In the genomic region with DNA sequence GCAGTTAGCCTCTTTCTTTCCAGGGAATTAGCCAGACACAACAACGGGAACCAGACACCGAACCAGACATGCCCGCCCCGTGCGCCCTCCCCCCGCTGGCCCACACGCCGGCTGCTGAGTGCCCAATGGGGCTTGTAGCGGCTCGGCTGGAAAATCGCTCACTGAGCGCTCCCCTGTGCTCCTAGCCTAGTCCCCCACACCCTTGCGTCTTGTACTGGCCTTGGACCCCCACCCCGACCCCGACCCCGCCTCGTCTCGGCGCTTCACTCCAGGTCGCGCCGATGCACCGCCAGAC, we compare ENCODE assay signal across 8 cellular contexts. TPM values are rescaled to one million over a fixed set of nuclear protein-coding genes. Genes with fewer than 3 reads are reported as not detected.
A peak's percentile ranks its signal among the peaks of the same experiment; 100 is the strongest.
DNase-seq lines count a peak whose midpoint lies in the region; ATAC-seq, FAIRE-seq and TF ChIP-seq lines count a peak whose summit lies in the region.

No MANE protein-coding gene starts in this region.

- POLR2A ChIA-PET in A673 (lab: Charles Lee; ENCODE audit: low non-redundant PET), result no interaction called here

- H3K27me3 ChIP-seq in A673 (replicated peaks; ENCODE audit: insufficient read depth, low read depth, low read length, poor library complexity) (peaks cover 93% of the 10 kb centered on the region), astrocyte (ENCODE audit: insufficient read depth, low read length) (peaks cover 88% of the 10 kb centered on the region), body of pancreas (peaks cover 0 to 73% of the 10 kb centered on the region in 2 donors)

- TF ChIP-seq POLR2A in body of pancreas (IDR thresholded peaks at IDR 0.05), result no peak

- ATAC-seq in body of pancreas (no peak), HG03045 (IDR thresholded peaks at IDR 0.05; ENCODE audit: unreplicated experiment) (no peak), HG02678 (IDR thresholded peaks at IDR 0.05; ENCODE audit: unreplicated experiment) (no peak)

- H3K36me3 Mint-ChIP-seq in astrocyte (ENCODE audit: low read depth, unreplicated experiment), result peaks cover 5% of the 10 kb centered on the region
- no peaks in the 10 kb centered on the region for H3K36me3 Mint-ChIP-seq in mesothelial cell of epicardium

- peak overlapping the region; percentile 44 for H3K4me3 ChIP-seq in A673 (ENCODE audit: low read depth, low read length, poor library complexity, severe bottlenecking)
- H3K4me3 ChIP-seq in GM12864 (ENCODE audit: low read depth, low read length), result peak overlapping the region; percentile 23; the same call in 1 of the 2 replicates
- H3K4me3 ChIP-seq in astrocyte (ENCODE audit: insufficient read depth, low read depth, low read length), result peak overlapping the region; percentile 49
- no peak overlapping the region for H3K4me3 ChIP-seq in body of pancreas

- H3K4me2 ChIP-seq in astrocyte (ENCODE audit: low read length), result peak overlapping the region; percentile 89

- 1% methylated on average over 23 of the region's 23 CpGs; no CpG with 5 or more reads in 1 of the 2 donors for WGBS in body of pancreas, 2 donors

- peak overlapping the region; percentile 72 for H3K27ac Mint-ChIP-seq in astrocyte (ENCODE audit: unreplicated experiment)
- no peak overlapping the region for H3K27ac Mint-ChIP-seq in mesothelial cell of epicardium

- peaks cover 5% of the 10 kb centered on the region for H3K4me1 Mint-ChIP-seq in astrocyte (ENCODE audit: low read depth, unreplicated experiment)
- H3K4me1 Mint-ChIP-seq in mesothelial cell of epicardium, result peaks cover 53% of the 10 kb centered on the region

- no peaks in the 10 kb centered on the region for H3K79me2 ChIP-seq in astrocyte (ENCODE audit: insufficient read depth, low read length)

- H3K9me3 Mint-ChIP-seq in astrocyte (ENCODE audit: unreplicated experiment), result peaks cover 7% of the 10 kb centered on the region
- no peaks in the 10 kb centered on the region for H3K9me3 Mint-ChIP-seq in mesothelial cell of epicardium

- no peak overlapping the region for H3K27ac ChIP-seq in A673 (ENCODE audit: low read depth, low read length, poor library complexity, severe bottlenecking)
- no peak overlapping the region for H3K27ac ChIP-seq in astrocyte (ENCODE audit: low read depth, low read length)
- H3K27ac ChIP-seq in body of pancreas, result no peak overlapping the region

- TF ChIP-seq CTCF in A673 (conservative IDR thresholded peaks at IDR 0.05; ENCODE audit: low read depth, low read length), result no peak
- TF ChIP-seq CTCF in GM12864 (IDR thresholded peaks at IDR 0.05; ENCODE audit: low read depth, low read length, missing control alignments), result no peak
- no peak for TF ChIP-seq CTCF in astrocyte (IDR thresholded peaks at IDR 0.05; ENCODE audit: insufficient read depth, low read depth, low read length)
- no peak for TF ChIP-seq CTCF in mesothelial cell of epicardium (IDR thresholded peaks at IDR 0.05; ENCODE audit: unreplicated experiment)
- no peak for TF ChIP-seq CTCF in body of pancreas (IDR thresholded peaks at IDR 0.05)

- H3K36me3 ChIP-seq in A673 (ENCODE audit: insufficient read depth, low read length, poor library complexity, severe bottlenecking) (no peaks in the 10 kb centered on the region), astrocyte (ENCODE audit: insufficient read depth, low read length) (no peaks in the 10 kb centered on the region), body of pancreas (replicated peaks in 1 of 2; ENCODE audit: insufficient read depth in 1 of 2, low read depth in 2 of 2) (no peaks in the 10 kb centered on the region)

- H3K27me3 Mint-ChIP-seq in astrocyte (ENCODE audit: low read depth, unreplicated experiment), result peaks cover 73% of the 10 kb centered on the region
- peaks cover 100% of the 10 kb centered on the region for H3K27me3 Mint-ChIP-seq in mesothelial cell of epicardium (ENCODE audit: low read depth)

- no peak for FAIRE-seq in astrocyte (lab: Jason Lieb, UNC)

- H3K4me1 ChIP-seq in A673 (ENCODE audit: insufficient read depth, low read length, poor library complexity, severe bottlenecking) (peaks cover 33% of the 10 kb centered on the region), astrocyte (ENCODE audit: insufficient read depth, low read length) (peaks cover 31% of the 10 kb centered on the region), body of pancreas (peaks cover 72% of the 10 kb centered on the region)

- H3K4me3 Mint-ChIP-seq in astrocyte (ENCODE audit: unreplicated experiment) (peak overlapping the region; percentile 80), mesothelial cell of epicardium (peak overlapping the region; percentile 62)

- peaks cover 26% of the 10 kb centered on the region for H4K20me1 ChIP-seq in astrocyte (ENCODE audit: insufficient read depth, low read length)

- CTCF ChIA-PET in A673 (lab: Charles Lee), result interaction anchor here (0.7 kb wide), 1 partner anchor 253 kb away, joined by 3 read pairs; no protein-coding TSS in a partner anchor

- intact Hi-C loops in A673 (cut with micrococcal nuclease; ENCODE audit: unreplicated experiment), result no loop called here
- intact Hi-C loops in body of pancreas (cut with DNase I), result loop anchor here (10.0 kb wide), 3 partner anchors 413 to 583 kb away; no protein-coding TSS in a partner anchor

- H2AFZ ChIP-seq in astrocyte (ENCODE audit: low read depth, low read length), result peak overlapping the region; percentile 79

- BruUV-seq in A673 (replicated peaks; lab: Mats Ljungman, UMichigan), result no TSS peak

- DNase-seq in A673 (ENCODE audit: low spot score) (no peak), GM12864 (ENCODE audit: low read depth) (no peak), astrocyte (ENCODE audit: low read depth) (peak; percentile 10), mesothelial cell of epicardium (ENCODE audit: low spot score in 2 of 2, unreplicated experiment in 2 of 2) (no peak), body of pancreas (no peak), RKO (ENCODE audit: low spot score) (no peak)

- H3K9me3 ChIP-seq in A673 (ENCODE audit: low read depth, low read length, poor library complexity, severe bottlenecking) (no peaks in the 10 kb centered on the region), astrocyte (ENCODE audit: insufficient read depth, low read depth, low read length) (no peaks in the 10 kb centered on the region), body of pancreas (no peaks in the 10 kb centered on the region)

- H3K9ac ChIP-seq in astrocyte (ENCODE audit: low read length), result peak overlapping the region; percentile 30

RNA-seq across cellular contexts. Expression of a gene that starts 1.3 kb away (rescaled TPM):
- 0.70 and 1.1 TPM in 2 replicates for total RNA-seq in A673 (2021)
- 4.5 and 4.7 TPM in 2 replicates for total RNA-seq in astrocyte
- total RNA-seq in mesothelial cell of epicardium, result 0.20 to 0.34 TPM (median 0.31 TPM) in 3 replicates
- not detected for total RNA-seq in body of pancreas

RNA-seq across cellular contexts. Expression of a gene that starts 47.8 kb away (rescaled TPM):
- total RNA-seq in A673 (2021) (not detected in 2 replicates), astrocyte (1.7 and 1.9 TPM in 2 replicates), mesothelial cell of epicardium (0.47 to 1.1 TPM (median 0.94 TPM) in 3 replicates), body of pancreas (not detected)

Comparison
In these comparisons a context has a peak if more than half of its experiments do, and no peak if none do; other contexts are left out.
1. H3K4me3 ChIP-seq: peak in A673 (single experiment), GM12864 (single experiment) and astrocyte (single experiment); none in body of pancreas (0 of 2).